In the genomic region with DNA sequence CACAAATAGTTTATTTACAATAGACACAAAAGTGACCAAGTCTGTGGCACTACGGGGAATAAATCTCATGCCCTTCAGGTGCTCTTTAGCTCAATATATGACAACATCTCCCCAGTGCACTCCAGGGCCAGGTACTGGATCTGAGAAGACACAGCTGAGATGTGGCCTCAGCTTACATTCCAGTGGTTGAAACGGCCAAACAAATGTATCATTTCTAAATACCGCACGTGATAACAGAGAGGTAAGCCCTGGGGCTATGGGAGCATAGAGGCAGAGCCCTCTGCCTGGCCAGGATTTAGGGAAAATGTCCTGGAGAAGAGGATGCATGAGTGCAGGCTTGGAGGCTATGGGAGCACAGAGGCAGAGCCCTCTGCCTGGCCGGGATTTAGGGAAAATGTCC, we compare ENCODE assay signal across 1 cellular context.
TF ChIP-seq lines count a peak whose summit lies in the region.

No MANE protein-coding gene starts in this region.

TF ChIP-seq in IMR-90, 13 proteins besides CTCF, POLR2A, EP300 and RAD21 (continued from another document):
- TF ChIP-seq, protein P1, sequence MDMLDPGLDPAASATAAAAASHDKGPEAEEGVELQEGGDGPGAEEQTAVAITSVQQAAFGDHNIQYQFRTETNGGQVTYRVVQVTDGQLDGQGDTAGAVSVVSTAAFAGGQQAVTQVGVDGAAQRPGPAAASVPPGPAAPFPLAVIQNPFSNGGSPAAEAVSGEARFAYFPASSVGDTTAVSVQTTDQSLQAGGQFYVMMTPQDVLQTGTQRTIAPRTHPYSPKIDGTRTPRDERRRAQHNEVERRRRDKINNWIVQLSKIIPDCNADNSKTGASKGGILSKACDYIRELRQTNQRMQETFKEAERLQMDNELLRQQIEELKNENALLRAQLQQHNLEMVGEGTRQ (IDR thresholded peaks at IDR 0.05; ENCODE audit: low read depth, low read length) = no peak
- TF ChIP-seq NFE2L2 (IDR thresholded peaks at IDR 0.05; ENCODE audit: low read depth, low read length) (no peak), MAZ (IDR thresholded peaks at IDR 0.05; ENCODE audit: borderline replicate concordance, low read depth, low read length) (no peak)
